In the genomic region with DNA sequence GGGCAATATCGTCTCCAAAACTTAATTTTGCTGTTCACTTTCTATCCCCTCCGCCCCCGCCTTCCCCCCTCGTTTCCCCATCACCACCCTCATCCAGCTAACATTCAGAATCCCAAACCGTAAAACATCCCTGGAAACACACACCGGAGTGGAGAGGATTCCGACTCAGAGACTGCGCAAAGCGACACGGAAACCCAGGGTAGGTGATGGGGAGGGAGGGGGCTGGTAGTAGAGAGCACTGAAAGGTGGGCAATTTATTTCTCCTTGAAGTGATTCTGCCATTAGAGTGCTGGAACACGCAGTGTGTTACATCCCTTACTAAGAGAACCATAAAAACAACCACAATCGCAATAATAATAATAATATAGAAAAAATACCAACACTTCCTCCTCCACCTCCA, we compare ENCODE assay signal across 12 cellular contexts. TPM values are rescaled to one million over a fixed set of nuclear protein-coding genes. Genes with fewer than 3 reads are reported as not detected.
DNase-seq lines count a peak whose midpoint lies in the region; FAIRE-seq and TF ChIP-seq lines count a peak whose summit lies in the region.
"Had no signal": no experiment of that assay in that cellular context is flagged by ENCODE, and none has a peak within 500 bp of the region (broad histone marks: within the 10 kb centered on the region; RNA-seq: fewer than 3 reads in every experiment).

No MANE protein-coding gene starts in this region.

- WGBS in small intestine, 3 donors = 2 to 8% (median 8%) methylated on average over 12 of the region's 12 CpGs

- no peaks in the 10 kb centered on the region for H3K79me2 ChIP-seq in MM.1S (ENCODE audit: low read length)

- TF ChIP-seq CTCF in MM.1S (IDR thresholded peaks at IDR 0.05; ENCODE audit: low read length) (no peak), bronchial epithelial cell (IDR thresholded peaks at IDR 0.05; ENCODE audit: insufficient read depth, low read length, severe bottlenecking) (no peak), foreskin fibroblast (IDR thresholded peaks at IDR 0.05; ENCODE audit: low read depth, low read length) (no peak)

- H3K4me3 ChIP-seq in MM.1S (ENCODE audit: low read length) (no peak overlapping the region), bronchial epithelial cell (ENCODE audit: low read depth, low read length) (peak overlapping the region; percentile 44), small intestine (ENCODE audit: low read depth in 1 of 2, low read length in 2 of 2) (peak overlapping the region; percentile 13 to 35), foreskin fibroblast (ENCODE audit: low read depth in 1 of 2, low read length in 2 of 2) (no peak overlapping the region)
- H3K4me3 ChIP-seq: GM23248 had no signal

- H4K20me1 ChIP-seq in MM.1S (ENCODE audit: insufficient read depth, low read length) = no peaks in the 10 kb centered on the region

- no peak for DNase-seq in MM.1S
- no peak for DNase-seq in bronchial epithelial cell (ENCODE audit: low read depth)
- peak; percentile 37 for DNase-seq in left kidney (ENCODE audit: low read depth, low spot score)
- DNase-seq in small intestine = no peak
- DNase-seq in AML-193 (lab: John Stamatoyannopoulos, UW) = no peak
- no peak for DNase-seq in foreskin fibroblast
- no peak for DNase-seq in hippocampal formation (lab: John Stamatoyannopoulos, UW)
- DNase-seq: effector memory CD4-positive, alpha-beta T cell; GM23248; stimulated activated naive CD8-positive, alpha-beta T cell treated with anti-CD3 and anti-CD28 coated beads, Interleukin-15, amount 100 ng/mL, for 72 hours; WERI-Rb-1 had no signal

- H2AFZ ChIP-seq in MM.1S (ENCODE audit: low read length) = no peak overlapping the region
- H2AFZ ChIP-seq: GM23248 had no signal

- FAIRE-seq in bronchial epithelial cell (lab: Jason Lieb, UNC) (no peak), small intestine (lab: Jason Lieb, UNC) (no peak)

- no peaks in the 10 kb centered on the region for H3K9me2 ChIP-seq in MM.1S (replicated peaks; ENCODE audit: insufficient read depth, low read length)

- H3K9ac ChIP-seq in MM.1S (ENCODE audit: low read length) = no peak overlapping the region
- H3K9ac ChIP-seq: GM23248 had no signal

- H3K4me1 ChIP-seq in MM.1S (ENCODE audit: low read length) = no peaks in the 10 kb centered on the region
- H3K4me1 ChIP-seq in small intestine (ENCODE audit: control insufficient read depth in 2 of 2, insufficient read depth in 1 of 2, low read depth in 1 of 2, low read length in 1 of 2) = no peaks in the 10 kb centered on the region

- no peaks in the 10 kb centered on the region for H3K27me3 ChIP-seq in MM.1S (replicated peaks; ENCODE audit: insufficient read depth, low read length)
- peaks cover 4% of the 10 kb centered on the region for H3K27me3 ChIP-seq in bronchial epithelial cell (ENCODE audit: control insufficient read depth, insufficient read depth, low read length)
- no peaks in the 10 kb centered on the region for H3K27me3 ChIP-seq in small intestine (ENCODE audit: control insufficient read depth in 2 of 2, insufficient read depth in 2 of 2, low read length in 2 of 2)

- H3K36me3 ChIP-seq in MM.1S (replicated peaks; ENCODE audit: insufficient read depth, low read length) (no peaks in the 10 kb centered on the region), bronchial epithelial cell (ENCODE audit: control insufficient read depth, insufficient read depth, low read length) (no peaks in the 10 kb centered on the region), small intestine (ENCODE audit: control insufficient read depth in 2 of 2, insufficient read depth in 2 of 2, low read length in 2 of 2) (no peaks in the 10 kb centered on the region)
- H3K36me3 ChIP-seq: WERI-Rb-1 had no signal

- H3K9me3 ChIP-seq in MM.1S (replicated peaks; ENCODE audit: insufficient read depth, low read length) (no peaks in the 10 kb centered on the region), small intestine (ENCODE audit: control insufficient read depth, low read depth) (no peaks in the 10 kb centered on the region)

- no peak overlapping the region for H3K27ac ChIP-seq in MM.1S (ENCODE audit: low read length)
- H3K27ac ChIP-seq in small intestine (ENCODE audit: low read depth in 1 of 2, low read length in 1 of 2) = no peak overlapping the region
- H3K27ac ChIP-seq: GM23248, WERI-Rb-1 had no signal

- H3F3A ChIP-seq in MM.1S (ENCODE audit: insufficient read depth, low read length) = no peaks in the 10 kb centered on the region

- H3K4me2 ChIP-seq in MM.1S (ENCODE audit: low read depth, low read length) = peak overlapping the region; percentile 47; the same call in 1 of the 2 replicates

RNA-seq across cellular contexts. Expression of gene PCDH20, which starts 1.5 kb away (rescaled TPM):
- 0.26 and 0.38 TPM in 2 replicates for total RNA-seq in bronchial epithelial cell
- polyA plus RNA-seq in small intestine = 1 to 10 TPM in 1 of 3 donors, under 1 TPM in 1, not detected in 1; 0.27 to 2.3 TPM
- total RNA-seq: MCF 10A had no signal
- polyA plus RNA-seq: GM23248 had no signal

Comparison
In these comparisons a context has a peak if more than half of its experiments do, and no peak if none do; other contexts are left out.
1. H3K4me3 ChIP-seq: peak in bronchial epithelial cell (single experiment) and small intestine (2 of 2); none in MM.1S (single experiment) and foreskin fibroblast (0 of 2).